In the genomic region with DNA sequence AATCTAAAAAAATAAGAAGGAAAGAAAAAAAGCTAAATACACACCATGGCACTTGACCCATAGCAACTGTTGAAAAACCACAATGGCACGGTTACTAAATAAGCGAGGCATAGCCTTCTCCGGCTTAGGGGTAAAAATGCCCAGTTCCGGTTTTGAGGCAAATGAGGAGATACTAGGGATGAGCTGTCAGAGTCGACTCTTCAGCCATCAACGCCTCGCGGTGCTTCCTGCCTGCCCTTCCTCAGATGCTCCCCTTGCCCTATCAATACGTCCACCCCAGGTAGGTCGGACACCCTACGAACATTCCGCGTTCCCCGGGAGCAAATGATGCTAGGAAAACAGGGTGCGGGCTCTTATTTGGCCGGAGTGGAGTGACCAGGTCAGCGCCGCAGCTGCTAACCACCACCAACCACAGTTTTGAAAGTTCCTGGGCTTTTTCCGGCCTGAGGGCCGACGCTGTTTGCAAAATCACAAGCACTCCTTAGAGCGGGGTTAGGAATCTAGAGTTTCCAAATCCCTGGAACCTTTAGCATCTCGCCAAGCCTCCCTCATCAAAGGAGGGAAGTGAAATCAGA, we compare ENCODE assay signal across 8 cellular contexts. TPM values are rescaled to one million over a fixed set of nuclear protein-coding genes. Genes with fewer than 3 reads are reported as not detected.
DNase-seq lines count a peak whose midpoint lies in the region; ATAC-seq and TF ChIP-seq lines count a peak whose summit lies in the region.

No MANE protein-coding gene starts in this region.

- H3K9me3 ChIP-seq in HCT116 (ENCODE audit: control insufficient read depth in 1 of 2, insufficient read depth in 1 of 2, low read depth in 1 of 2, low read length in 2 of 2) = no peaks in the 10 kb centered on the region

- H3K9me2 ChIP-seq in HCT116 (ENCODE audit: insufficient read depth) = no peaks in the 10 kb centered on the region

- H3K4me2 ChIP-seq in HCT116 (ENCODE audit: low read length) = peak overlapping the region; percentile 91

- POLR2A ChIA-PET in HCT116 (lab: Charles Lee) = interaction anchor here (0.7 to 2.5 kb wide), 5 partner anchors 9 to 267 kb away, joined by 3 to 12 read pairs (median 4); partner anchors contain the start of genes DYNLL1 and RPLP0

- H3K27ac ChIP-seq in HCT116 (ENCODE audit: low read depth, low read length) (peak overlapping the region; percentile 97), substantia nigra (ENCODE audit: low read depth, low read length, poor library complexity, severe bottlenecking) (peak overlapping the region; percentile 79)

- H3K9me3 Mint-ChIP-seq in central memory CD8-positive, alpha-beta T cell = no peaks in the 10 kb centered on the region

- H3K36me3 ChIP-seq in HCT116 (ENCODE audit: control insufficient read depth in 1 of 2, insufficient read depth in 2 of 2, low read length in 2 of 2) = peaks cover 31% of the 10 kb centered on the region in 2 experiments

- ATAC-seq in HCT116 (no peak), left lobe of liver (peak; percentile 30), HG02678 (IDR thresholded peaks at IDR 0.05; ENCODE audit: unreplicated experiment) (no peak), HG03025 (IDR thresholded peaks at IDR 0.05; ENCODE audit: low FRiP score, unreplicated experiment) (no peak)
- no peak for ATAC-seq in central memory CD8-positive, alpha-beta T cell (replicated peaks; ENCODE audit: extremely low read depth, poor library complexity, severe bottlenecking)

- peak overlapping the region; percentile 95 for H3K9ac ChIP-seq in HCT116 (ENCODE audit: low read length)

- no peak for TF ChIP-seq POLR2A in HCT116 (IDR thresholded peaks at IDR 0.05; ENCODE audit: borderline replicate concordance, extremely low read depth, insufficient read depth, insufficient read length)

- TF ChIP-seq CTCF in HCT116 (IDR thresholded peaks at IDR 0.05 in 2 of 3, conservative IDR thresholded peaks at IDR 0.05 in 1 of 3; ENCODE audit: borderline replicate concordance in 1 of 3, insufficient read depth in 1 of 3, low read depth in 2 of 3, low read length in 2 of 3) = no peak

- TF ChIP-seq RAD21 in HCT116 (IDR thresholded peaks at IDR 0.05; ENCODE audit: low read depth) = no peak

- CTCF ChIA-PET in HCT116 (lab: Charles Lee) = interaction anchor here (0.9 to 3.2 kb wide), 2 partner anchors 11 to 133 kb away, joined by 3 to 25 read pairs; no protein-coding TSS in a partner anchor

- H3K4me1 ChIP-seq in HCT116 (ENCODE audit: control insufficient read depth in 1 of 2, insufficient read depth in 2 of 2, low read length in 2 of 2) = peaks cover 21 to 48% of the 10 kb centered on the region in 2 experiments

- intact Hi-C loops in HCT116 (cut with micrococcal nuclease) = loop anchor here (5.0 kb wide), 1 partner anchor 131 kb away; no protein-coding TSS in a partner anchor

- H3K4me3 ChIP-seq in HCT116 (replicated peaks in 1 of 2; ENCODE audit: low read depth in 1 of 2, low read length in 2 of 2) = peak overlapping the region; percentile 80 to 89

- H3K27ac Mint-ChIP-seq in central memory CD8-positive, alpha-beta T cell (ENCODE audit: low read depth) = peak overlapping the region; percentile 88

- RAD21 ChIA-PET in HCT116 (lab: Charles Lee; ENCODE audit: low non-redundant PET in 1 of 2, low total read pairs in 2 of 2, uncharacterized antibody in 2 of 2, unreplicated experiment in 2 of 2) = no interaction called here

- peaks cover 81% of the 10 kb centered on the region for H3K79me2 ChIP-seq in HCT116 (ENCODE audit: insufficient read depth, low read length)

- peaks cover 54% of the 10 kb centered on the region for H3K4me1 Mint-ChIP-seq in central memory CD8-positive, alpha-beta T cell

- peaks cover 29% of the 10 kb centered on the region; the same call in 1 of the 2 replicates for H4K20me1 ChIP-seq in HCT116 (ENCODE audit: insufficient read depth)

- H3K27me3 ChIP-seq in HCT116 (ENCODE audit: insufficient read depth, low read length) = no peaks in the 10 kb centered on the region

- H3K4me3 Mint-ChIP-seq in central memory CD8-positive, alpha-beta T cell = peak overlapping the region; percentile 88

- peak; percentile 76 for DNase-seq in DMS53 (lab: John Stamatoyannopoulos, UW)
- DNase-seq in HCT116 (ENCODE audit: low read depth, low spot score) = no peak
- DNase-seq in SIG-M5 treated with dmso at 0.1 percent for 504 hours (lab: John Stamatoyannopoulos, UW; ENCODE audit: unreplicated experiment) = peak; percentile 81
- DNase-seq in central memory CD8-positive, alpha-beta T cell (ENCODE audit: low spot score in 2 of 2) = no peak
- DNase-seq in left lobe of liver (ENCODE audit: low spot score) = peak; percentile 51
- DNase-seq in substantia nigra (lab: John Stamatoyannopoulos, UW) = peak in 11 of 49 donors; percentile 8 to 47 (median 24)

- peaks cover 46% of the 10 kb centered on the region for H3K36me3 Mint-ChIP-seq in central memory CD8-positive, alpha-beta T cell (ENCODE audit: insufficient read depth)

- no peaks in the 10 kb centered on the region for H3K27me3 Mint-ChIP-seq in central memory CD8-positive, alpha-beta T cell

- BruUV-seq in HCT116 (replicated peaks; lab: Mats Ljungman, UMichigan) = TSS peak; percentile 42

- no peak overlapping the region for H2AFZ ChIP-seq in HCT116 (ENCODE audit: low read depth, low read length, poor library complexity, severe bottlenecking)

TF ChIP-seq in HCT116, 20 proteins besides CTCF, POLR2A, EP300 and RAD21:
- no peak for TF ChIP-seq EZH2phosphoT487 (IDR thresholded peaks at IDR 0.05; ENCODE audit: borderline replicate concordance)
- TF ChIP-seq MAX (IDR thresholded peaks at IDR 0.05) = no peak
- no peak for TF ChIP-seq CBX3 (IDR thresholded peaks at IDR 0.05; ENCODE audit: low read depth)
- no peak for TF ChIP-seq CEBPB (IDR thresholded peaks at IDR 0.05; ENCODE audit: low read depth)
- TF ChIP-seq ELF1 (IDR thresholded peaks at IDR 0.05; ENCODE audit: borderline replicate concordance, low read depth) = no peak

RNA-seq across cellular contexts. Expression of gene SRSF9, which starts 1.2 kb away (rescaled TPM):
- 297 TPM for total RNA-seq in HCT116 (2021; ENCODE audit: unreplicated experiment)
- polyA plus RNA-seq in HCT116 (2012) = 280 and 293 TPM in 2 replicates
- 57.8 TPM for total RNA-seq in left lobe of liver

RNA-seq across cellular contexts. Expression of gene GATC, which starts 22.1 kb away (rescaled TPM):
- 48.7 TPM for total RNA-seq in HCT116 (2021; ENCODE audit: unreplicated experiment)
- 10.8 and 11.3 TPM in 2 replicates for polyA plus RNA-seq in HCT116 (2012)
- 22.9 TPM for total RNA-seq in left lobe of liver

RNA-seq across cellular contexts. Expression of gene TRIAP1, which starts 22.2 kb away (rescaled TPM):
- 40.3 TPM for total RNA-seq in HCT116 (2021; ENCODE audit: unreplicated experiment)
- polyA plus RNA-seq in HCT116 (2012) = 26.2 and 31.0 TPM in 2 replicates
- 16.6 TPM for total RNA-seq in left lobe of liver

RNA-seq across cellular contexts. Expression of gene DYNLL1, which starts 27.6 kb away (rescaled TPM):
- total RNA-seq in HCT116 (2021; ENCODE audit: unreplicated experiment) = 243 TPM
- polyA plus RNA-seq in HCT116 (2012) = 237 and 321 TPM in 2 replicates
- total RNA-seq in left lobe of liver = 95.7 TPM

RNA-seq across cellular contexts. Expression of gene COX6A1, which starts 30.4 kb away (rescaled TPM):
- total RNA-seq in HCT116 (2021; ENCODE audit: unreplicated experiment) (464 TPM), left lobe of liver (300 TPM)
- polyA plus RNA-seq in HCT116 (2012) = 823 and 895 TPM in 2 replicates

Comparison
In these comparisons a context has a peak if more than half of its experiments do, and no peak if none do; other contexts are left out.
1. DNase-seq: peak in DMS53 (single experiment), SIG-M5 treated with dmso at 0.1 percent for 504 hours (single experiment) and left lobe of liver (single experiment); none in HCT116 (single experiment) and central memory CD8-positive, alpha-beta T cell (0 of 2).